Comparison of ENCODE assay signal across 8 cellular contexts in the genomic region with DNA sequence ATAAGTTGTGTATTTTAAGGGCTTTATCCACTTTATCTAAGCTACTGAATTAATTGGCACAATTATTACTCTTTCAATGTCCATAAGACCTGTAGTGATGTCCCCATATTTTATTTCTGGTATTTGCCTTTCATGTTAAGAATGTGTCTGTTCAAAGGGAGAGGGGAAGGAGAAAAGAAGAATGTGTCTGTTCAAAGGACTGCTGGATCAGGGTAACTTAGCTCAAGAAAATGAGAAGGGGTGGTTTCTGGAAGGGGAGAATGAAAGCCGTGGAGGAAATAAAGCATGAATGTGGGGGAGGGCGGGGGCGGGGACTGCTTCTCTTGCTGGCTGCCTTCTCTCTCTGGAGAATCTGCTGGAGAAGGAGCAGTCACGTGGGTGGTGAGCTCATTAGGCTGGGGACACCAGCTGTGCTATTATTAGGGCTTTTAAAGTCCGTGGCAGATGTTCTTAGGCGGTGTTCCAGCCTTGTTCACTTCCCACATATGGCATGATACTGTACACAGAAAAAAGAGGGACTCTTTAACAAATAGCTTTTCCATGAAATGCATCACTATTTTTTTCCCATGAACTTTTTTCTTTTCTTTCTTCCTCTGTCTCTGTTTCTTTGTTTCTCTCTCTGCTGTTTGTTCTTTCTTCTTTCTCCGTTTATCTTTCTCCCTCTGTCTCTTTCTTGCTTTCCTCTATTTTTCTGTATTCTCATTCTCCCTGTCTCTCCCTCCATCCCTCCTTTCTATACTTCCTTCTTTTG.
DNase-seq lines count a peak whose midpoint lies in the region; ATAC-seq lines count a peak whose summit lies in the region.

No MANE protein-coding gene starts in this region.

- no peak overlapping the region for H3K23ac ChIP-seq in trophoblast cell (ENCODE audit: low read length)

- peak overlapping the region; percentile 82 for H3K27ac ChIP-seq in trophoblast cell (ENCODE audit: low read depth, low read length)

- H2AK5ac ChIP-seq in trophoblast cell (ENCODE audit: low read length): no peak overlapping the region

- intact Hi-C loops in left ventricle myocardium superior (cut with micrococcal nuclease): no loop called here

- no peak overlapping the region for H2BK12ac ChIP-seq in trophoblast cell (ENCODE audit: low read length)

- H2AFZ ChIP-seq in trophoblast cell (ENCODE audit: insufficient read depth, low read length, poor library complexity): no peak overlapping the region

- no peak overlapping the region for H4K8ac ChIP-seq in trophoblast cell (ENCODE audit: low read depth, low read length)

- H3K9ac ChIP-seq in trophoblast cell (ENCODE audit: low read length): no peak overlapping the region

- no peak overlapping the region for H3K4ac ChIP-seq in trophoblast cell (ENCODE audit: low read depth, low read length)

- H3K18ac ChIP-seq in trophoblast cell (ENCODE audit: low read length): no peak overlapping the region

- peaks cover 7% of the 10 kb centered on the region for H3K79me2 ChIP-seq in trophoblast cell (ENCODE audit: control insufficient read depth, insufficient read depth, low read length, poor library complexity)

- H2BK5ac ChIP-seq in trophoblast cell (ENCODE audit: low read depth, low read length, poor library complexity): no peak overlapping the region

- H3K36me3 ChIP-seq in trophoblast cell (ENCODE audit: control insufficient read depth in 1 of 2, insufficient read depth in 2 of 2, low read length in 2 of 2): no peaks in the 10 kb centered on the region

- no peaks in the 10 kb centered on the region for H3K27me3 ChIP-seq in trophoblast cell (ENCODE audit: insufficient read depth, low read length)

- H4K12ac ChIP-seq in trophoblast cell (ENCODE audit: low read depth, low read length): no peak overlapping the region

- H3K4me3 ChIP-seq in trophoblast cell (ENCODE audit: low read depth, low read length): no peak overlapping the region

- peak; percentile 8 for DNase-seq in stimulated activated CD4-positive, alpha-beta T cell treated with anti-CD3 and anti-CD28 coated beads, Interleukin-4, amount 100 ng/mL, for 1 hour
- no peak for DNase-seq in stimulated activated CD4-positive, alpha-beta T cell treated with anti-CD3 and anti-CD28 coated beads, Interleukin-2, amount 100 ng/mL, for 48 hours
- DNase-seq in NCI-H524 treated with DMSO at 0.1 percent for 48 hours (lab: John Stamatoyannopoulos, UW) (peak; percentile 79), anterior cingulate cortex (lab: John Stamatoyannopoulos, UW) (peak in 57 of 58 donors; percentile 22 to 93 (median 79)), left ventricle myocardium superior (peak; percentile 88), trophoblast cell (peak; percentile 51 to 61)

- peaks cover 5% of the 10 kb centered on the region for H3K79me1 ChIP-seq in trophoblast cell (ENCODE audit: low read length)

- H2BK120ac ChIP-seq in trophoblast cell (ENCODE audit: insufficient read depth, low read length, poor library complexity): no peak overlapping the region

- H4K91ac ChIP-seq in trophoblast cell (ENCODE audit: low read depth, low read length): no peak overlapping the region

- peak overlapping the region; percentile 36 for H3K4me2 ChIP-seq in trophoblast cell (ENCODE audit: low read length)

- H3K4me1 ChIP-seq in trophoblast cell (ENCODE audit: control insufficient read depth in 1 of 2, insufficient read depth in 2 of 2, low read length in 2 of 2): peaks cover 7 to 24% of the 10 kb centered on the region in 2 experiments

- H3K9me3 ChIP-seq in trophoblast cell (ENCODE audit: insufficient read depth, low read depth, low read length): no peaks in the 10 kb centered on the region

- ATAC-seq in HG03354 (IDR thresholded peaks at IDR 0.05; ENCODE audit: poor library complexity, severe bottlenecking, unreplicated experiment) (peak; percentile 58), left ventricle myocardium superior (peak; percentile 97), HG02973 (IDR thresholded peaks at IDR 0.05; ENCODE audit: unreplicated experiment) (no peak)

- no CpG with 5 or more reads among the region's 7 CpGs for WGBS in trophoblast cell (ENCODE audit: extremely low coverage, insufficient coverage, insufficient read length)

- H3K14ac ChIP-seq in trophoblast cell (ENCODE audit: low read length): no peak overlapping the region

Comparison
In these comparisons a context has a peak if more than half of its experiments do, and no peak if none do; other contexts are left out.
1. DNase-seq: peak in stimulated activated CD4-positive, alpha-beta T cell treated with anti-CD3 and anti-CD28 coated beads, Interleukin-4, amount 100 ng/mL, for 1 hour (single experiment), NCI-H524 treated with DMSO at 0.1 percent for 48 hours (single experiment), anterior cingulate cortex (57 of 58), left ventricle myocardium superior (single experiment) and trophoblast cell (2 of 2); none in stimulated activated CD4-positive, alpha-beta T cell treated with anti-CD3 and anti-CD28 coated beads, Interleukin-2, amount 100 ng/mL, for 48 hours (0 of 2).